Comparison of ENCODE assay signal across 9 cellular contexts in the genomic region with DNA sequence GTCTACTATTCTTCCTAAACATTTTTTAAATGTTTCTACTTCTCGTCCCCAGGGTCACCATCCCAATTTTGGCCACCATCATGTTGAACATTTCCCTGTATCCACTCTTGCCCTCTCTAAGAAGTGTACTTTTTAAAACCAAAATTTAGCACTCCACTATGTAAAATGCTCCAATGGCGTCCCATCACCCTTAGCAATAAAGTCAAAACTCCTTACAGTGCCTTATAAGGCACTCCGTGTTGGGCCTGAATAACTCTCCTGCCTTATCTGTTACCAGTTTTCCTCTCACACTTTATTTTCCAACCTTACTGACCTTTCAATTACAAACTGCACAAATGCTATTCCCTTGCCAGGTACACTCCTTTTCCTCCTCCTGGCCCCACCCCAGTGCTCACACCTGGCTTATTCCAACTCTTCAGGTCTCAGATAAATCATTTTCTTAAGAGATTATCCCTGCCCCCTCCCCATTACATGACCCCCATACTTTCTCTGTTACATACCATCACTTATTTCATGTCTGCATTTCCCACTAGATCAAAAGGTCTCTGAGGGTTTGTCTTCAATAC. TPM values are rescaled to one million over a fixed set of nuclear protein-coding genes. Genes with fewer than 3 reads are reported as not detected.
DNase-seq lines count a peak whose midpoint lies in the region; ATAC-seq, FAIRE-seq and TF ChIP-seq lines count a peak whose summit lies in the region.
"Had no signal": no experiment of that assay in that cellular context is flagged by ENCODE, and none has a peak within 500 bp of the region (broad histone marks: within the 10 kb centered on the region; RNA-seq: fewer than 3 reads in every experiment).

No MANE protein-coding gene starts in this region.

- H3K36me3 Mint-ChIP-seq in naive thymus-derived CD4-positive, alpha-beta T cell, result peaks cover 1 to 19% (median 9%) of the 10 kb centered on the region in 5 donors

- 90% methylated on average over 3 of the region's 3 CpGs for WGBS in HUES64

- H3K4me1 ChIP-seq in HUES64 (ENCODE audit: insufficient read depth, low read length), result no peaks in the 10 kb centered on the region
- H3K4me1 ChIP-seq in naive thymus-derived CD4-positive, alpha-beta T cell (ENCODE audit: control insufficient read depth in 2 of 2, insufficient read depth in 2 of 2, low read length in 2 of 2), result peaks cover 13 to 23% of the 10 kb centered on the region in 2 donors

- ATAC-seq in naive thymus-derived CD4-positive, alpha-beta T cell, result no peak

- no peaks in the 10 kb centered on the region for H3K27me3 Mint-ChIP-seq in naive thymus-derived CD4-positive, alpha-beta T cell

- no peaks in the 10 kb centered on the region for H3K9me3 Mint-ChIP-seq in naive thymus-derived CD4-positive, alpha-beta T cell

- H3K9ac ChIP-seq in HUES64 (ENCODE audit: low read depth, low read length), result no peak overlapping the region

- H3K4me3 Mint-ChIP-seq in naive thymus-derived CD4-positive, alpha-beta T cell, result peak overlapping the region; percentile 90 to 97 (median 95)

- H3K27me3 ChIP-seq in AG04450 (ENCODE audit: control insufficient read depth, insufficient read depth, low read length), result no peaks in the 10 kb centered on the region
- H3K27me3 ChIP-seq in HUES64 (ENCODE audit: insufficient read depth, low read length), result no peaks in the 10 kb centered on the region
- H3K27me3 ChIP-seq in bronchial epithelial cell (ENCODE audit: control insufficient read depth, insufficient read depth, low read length), result no peaks in the 10 kb centered on the region
- no peaks in the 10 kb centered on the region for H3K27me3 ChIP-seq in naive thymus-derived CD4-positive, alpha-beta T cell (ENCODE audit: control insufficient read depth in 2 of 2, insufficient read depth in 2 of 2, low read length in 2 of 2)

- H3K27ac ChIP-seq in AG04450 (ENCODE audit: low read depth, low read length), result no peak overlapping the region
- no peak overlapping the region for H3K27ac ChIP-seq in HUES64 (ENCODE audit: low read depth, low read length)
- no peak overlapping the region for H3K27ac ChIP-seq in naive thymus-derived CD4-positive, alpha-beta T cell (ENCODE audit: low read depth, low read length)

- H3K36me3 ChIP-seq in HUES64 (ENCODE audit: insufficient read depth, low read length) (peaks cover 8% of the 10 kb centered on the region), bronchial epithelial cell (ENCODE audit: control insufficient read depth, insufficient read depth, low read length) (no peaks in the 10 kb centered on the region)
- H3K36me3 ChIP-seq in naive thymus-derived CD4-positive, alpha-beta T cell (ENCODE audit: control insufficient read depth in 2 of 3, insufficient read depth in 3 of 3, low read length in 3 of 3), result peaks cover 0 to 4% (median 0%) of the 10 kb centered on the region in 3 experiments

- no peaks in the 10 kb centered on the region for H3K9me3 ChIP-seq in AG04450 (ENCODE audit: control insufficient read depth, insufficient read depth, low read length)
- no peaks in the 10 kb centered on the region for H3K9me3 ChIP-seq in HUES64 (ENCODE audit: insufficient read depth, low read depth, low read length)
- H3K9me3 ChIP-seq in naive thymus-derived CD4-positive, alpha-beta T cell (ENCODE audit: control insufficient read depth in 2 of 3, low read length in 3 of 3), result no peaks in the 10 kb centered on the region

- CTCF ChIA-PET in AG04450 (lab: Charles Lee), result no interaction called here
- CTCF ChIA-PET in naive thymus-derived CD4-positive, alpha-beta T cell (lab: Charles Lee), result no interaction called here

- FAIRE-seq in bronchial epithelial cell (lab: Jason Lieb, UNC), result no peak
- FAIRE-seq in urothelium cell line (lab: Jason Lieb, UNC), result no peak

- H3K27ac Mint-ChIP-seq in naive thymus-derived CD4-positive, alpha-beta T cell, result peak overlapping the region; percentile 14 to 93 (median 65)

- POLR2A ChIA-PET in AG04450 (lab: Yijun Ruan, JAX), result no interaction called here
- POLR2A ChIA-PET in naive thymus-derived CD4-positive, alpha-beta T cell (lab: Charles Lee), result interaction anchor here (1.2 to 2.2 kb wide), 3 partner anchors 151 to 393 kb away, joined by 3 to 9 read pairs (median 4); a partner anchor contains a TSS

- H3K4me3 ChIP-seq in AG04450 (ENCODE audit: low read depth, low read length) (peak overlapping the region; percentile 92), HUES64 (ENCODE audit: low read length) (peak overlapping the region; percentile 90), bronchial epithelial cell (ENCODE audit: low read depth, low read length) (peak overlapping the region; percentile 50)
- H3K4me3 ChIP-seq in naive thymus-derived CD4-positive, alpha-beta T cell (ENCODE audit: low read length), result peak overlapping the region; percentile 98

- peaks cover 26 to 58% (median 39%) of the 10 kb centered on the region in 7 donors for H3K4me1 Mint-ChIP-seq in naive thymus-derived CD4-positive, alpha-beta T cell

- TF ChIP-seq CTCF in AG04450 (IDR thresholded peaks at IDR 0.05; ENCODE audit: low read depth, low read length) (no peak), bronchial epithelial cell (IDR thresholded peaks at IDR 0.05; ENCODE audit: insufficient read depth, low read length, severe bottlenecking) (no peak)

- no peak for DNase-seq in AG04450 (ENCODE audit: low read depth, low spot score)
- DNase-seq in bronchial epithelial cell (ENCODE audit: low read depth), result no peak
- no peak for DNase-seq in naive thymus-derived CD4-positive, alpha-beta T cell
- no peak for DNase-seq in nucleus accumbens (lab: John Stamatoyannopoulos, UW)
- DNase-seq in activated gamma-delta T cell (lab: John Stamatoyannopoulos, UW), result no peak
- no peak for DNase-seq in urothelium cell line (ENCODE audit: low spot score)
- DNase-seq in stimulated activated CD8-positive, alpha-beta memory T cell treated with anti-CD3 and anti-CD28 coated beads, Interleukin-4, amount 100 ng/mL, for 48 hours, result no peak
- DNase-seq: NCI-H2029 had no signal

- intact Hi-C loops in naive thymus-derived CD4-positive, alpha-beta T cell (cut with micrococcal nuclease), result loop anchor here (2.0 to 5.0 kb wide), 4 partner anchors 330 to 1707 kb away; a partner anchor contains a TSS

RNA-seq across cellular contexts. Expression of a gene that starts 1.3 kb away (rescaled TPM):
- 28.3 and 34.9 TPM in 2 replicates for polyA plus RNA-seq in AG04450 (2011; rRNA removed)
- polyA minus RNA-seq in AG04450 (2011; rRNA and poly(A)+ RNA removed), result 19.5 and 32.6 TPM in 2 replicates
- 9.9 TPM for polyA plus RNA-seq in HUES64 (2013, experiment 1 of 2)
- polyA plus RNA-seq in HUES64 (2013, experiment 2 of 2), result 10.1 TPM
- total RNA-seq in bronchial epithelial cell, result 40.3 and 63.9 TPM in 2 replicates
- total RNA-seq in naive thymus-derived CD4-positive, alpha-beta T cell, result 10 to 100 TPM; 18.3 to 30.1 (median 20.7) TPM
- polyA plus RNA-seq in naive thymus-derived CD4-positive, alpha-beta T cell, result 1 to 10 TPM; 6.0 to 7.6 TPM
